23 cellular contexts compared by ENCODE assay signal in the genomic region with DNA sequence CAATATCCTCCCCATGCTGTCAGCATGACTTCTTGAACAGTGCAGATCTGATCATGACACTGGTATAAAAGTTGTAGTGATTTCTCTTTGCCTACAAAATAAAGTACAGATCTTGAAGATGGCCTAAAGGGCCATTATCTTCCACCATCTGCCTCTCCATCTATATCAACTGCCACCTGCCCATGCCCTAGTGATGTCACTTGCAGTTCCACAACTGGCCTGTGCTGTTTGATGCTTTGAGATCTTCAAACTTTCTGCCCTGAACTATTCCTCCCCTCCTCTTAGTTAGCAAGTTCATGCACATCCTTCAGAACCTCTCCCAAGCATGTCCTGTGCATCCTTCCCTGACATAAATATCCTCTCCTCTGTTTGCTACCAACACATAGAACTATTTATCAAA.
DNase-seq lines count a peak whose midpoint lies in the region; ATAC-seq and TF ChIP-seq lines count a peak whose summit lies in the region.
"Had no signal": no experiment of that assay in that cellular context is flagged by ENCODE, and none has a peak within 500 bp of the region (broad histone marks: within the 10 kb centered on the region; RNA-seq: fewer than 3 reads in every experiment).

No MANE protein-coding gene starts in this region.

- H3K36me3 ChIP-seq in GM23338 (ENCODE audit: insufficient read depth) (no peaks in the 10 kb centered on the region), MM.1S (replicated peaks; ENCODE audit: insufficient read depth, low read length) (no peaks in the 10 kb centered on the region), mucosa of descending colon (ENCODE audit: low read depth) (no peaks in the 10 kb centered on the region)
- H3K36me3 ChIP-seq: adrenal gland, esophagus squamous epithelium, left lung had no signal

- H3K79me2 ChIP-seq in GM23338 (replicated peaks; ENCODE audit: insufficient read depth) (no peaks in the 10 kb centered on the region), MM.1S (ENCODE audit: low read length) (0 out of 2 replicates have a peak, but pooled peaks cover 3% of the 10 kb centered on the region)

- DNase-seq in DMS 273 (lab: John Stamatoyannopoulos, UW; ENCODE audit: unreplicated experiment) (peak; percentile 18), DMS 273 treated with DMSO at 0.1 percent for 48 hours (lab: John Stamatoyannopoulos, UW) (no peak), GM23338 (ENCODE audit: low spot score) (no peak), MM.1S (peak; percentile 59), mucosa of descending colon (no peak), GOT3 (lab: John Stamatoyannopoulos, UW) (no peak)
- DNase-seq in activated CD8-positive, alpha-beta T cell treated with anti-CD3 and anti-CD28 coated beads, Interleukin-2, amount 10 ng/mL, durations not matched to agents 7 days and 5 days = no peak
- DNase-seq: activated CD4-positive, alpha-beta T cell treated with anti-CD3 and anti-CD28 coated beads for 48 hours; activated CD8-positive, alpha-beta memory T cell treated with anti-CD3 and anti-CD28 coated beads, Interleukin-2, amount 50 U/mL, for 4 hours; activated effector memory CD4-positive, alpha-beta T cell treated with anti-CD3 and anti-CD28 coated beads, Interleukin-2, amount 50 U/mL, for 16 hours; adrenal gland; central memory CD4-positive, alpha-beta T cell; esophagus squamous epithelium; glutamatergic neuron; left lung; midbrain; NCI-H1092; NCI-H2081 treated with DMSO at 0.1 percent for 48 hours; stimulated activated CD4-positive, alpha-beta T cell treated with anti-CD3 and anti-CD28 coated beads, Interleukin-4, amount 100 ng/mL, for 1 hour had no signal

- H3K9ac ChIP-seq in MM.1S (ENCODE audit: low read length) = no peak overlapping the region

- H4K20me1 ChIP-seq in GM23338 (replicated peaks; ENCODE audit: insufficient read depth) = no peaks in the 10 kb centered on the region
- no peaks in the 10 kb centered on the region for H4K20me1 ChIP-seq in MM.1S (ENCODE audit: insufficient read depth, low read length)

- no peaks in the 10 kb centered on the region for H3K9me3 Mint-ChIP-seq in GM23338
- no peaks in the 10 kb centered on the region for H3K9me3 Mint-ChIP-seq in activated CD8-positive, alpha-beta T cell treated with anti-CD3 and anti-CD28 coated beads, Interleukin-2, amount 10 ng/mL, durations not matched to agents 7 days and 5 days (ENCODE audit: insufficient read depth)

- CTCF ChIA-PET in activated CD8-positive, alpha-beta T cell treated with anti-CD3 and anti-CD28 coated beads, Interleukin-2, amount 10 ng/mL, durations not matched to agents 7 days and 5 days (lab: Charles Lee) = no interaction called here

- intact Hi-C loops in mucosa of descending colon (cut with DNase I, micrococcal nuclease) = no loop called here

- H3K9me2 ChIP-seq in GM23338 (ENCODE audit: insufficient read depth) = no peaks in the 10 kb centered on the region
- H3K9me2 ChIP-seq in MM.1S (replicated peaks; ENCODE audit: insufficient read depth, low read length) = no peaks in the 10 kb centered on the region

- H2AFZ ChIP-seq in GM23338 = no peak overlapping the region
- H2AFZ ChIP-seq in MM.1S (ENCODE audit: low read length) = no peak overlapping the region

- H3K4me1 ChIP-seq in GM23338 (ENCODE audit: insufficient read depth) = no peaks in the 10 kb centered on the region
- H3K4me1 ChIP-seq in MM.1S (ENCODE audit: low read length) = peaks cover 19% of the 10 kb centered on the region
- peaks cover 9% of the 10 kb centered on the region for H3K4me1 ChIP-seq in mucosa of descending colon (ENCODE audit: low read depth)
- H3K4me1 ChIP-seq: adrenal gland, esophagus squamous epithelium, left lung had no signal

- no peak overlapping the region for H3K27ac ChIP-seq in GM23338 (ENCODE audit: low read depth)
- no peak overlapping the region; the same call in 1 of the 2 replicates for H3K27ac ChIP-seq in MM.1S (ENCODE audit: low read length)
- H3K27ac ChIP-seq: 22Rv1, esophagus squamous epithelium had no signal

- no peak overlapping the region for H3K4me3 Mint-ChIP-seq in GM23338
- no peak overlapping the region for H3K4me3 Mint-ChIP-seq in activated CD8-positive, alpha-beta T cell treated with anti-CD3 and anti-CD28 coated beads, Interleukin-2, amount 10 ng/mL, durations not matched to agents 7 days and 5 days

- H3K9me3 ChIP-seq in MM.1S (replicated peaks; ENCODE audit: insufficient read depth, low read length) (no peaks in the 10 kb centered on the region), mucosa of descending colon (no peaks in the 10 kb centered on the region)
- H3K9me3 ChIP-seq: adrenal gland, esophagus squamous epithelium, left lung had no signal

- ATAC-seq in GM23338 (peak; percentile 44; the same call in 2 of the 3 replicates), mucosa of descending colon (peak; percentile 15), HG02678 (IDR thresholded peaks at IDR 0.05; ENCODE audit: unreplicated experiment) (no peak)
- ATAC-seq in activated CD8-positive, alpha-beta T cell treated with anti-CD3 and anti-CD28 coated beads, Interleukin-2, amount 10 ng/mL, durations not matched to agents 7 days and 5 days = no peak
- ATAC-seq: left lung, Right ventricle myocardium inferior had no signal

- H3K27ac Mint-ChIP-seq in GM23338 = no peak overlapping the region
- H3K27ac Mint-ChIP-seq in activated CD8-positive, alpha-beta T cell treated with anti-CD3 and anti-CD28 coated beads, Interleukin-2, amount 10 ng/mL, durations not matched to agents 7 days and 5 days = no peak overlapping the region

- H3K27me3 ChIP-seq in GM23338 (ENCODE audit: insufficient read depth) = no peaks in the 10 kb centered on the region
- no peaks in the 10 kb centered on the region for H3K27me3 ChIP-seq in MM.1S (replicated peaks; ENCODE audit: insufficient read depth, low read length)
- H3K27me3 ChIP-seq: adrenal gland had no signal

- TF ChIP-seq CTCF in GM23338 (conservative IDR thresholded peaks at IDR 0.05; ENCODE audit: low read depth in 2 of 2) = peak in 1 of 2 experiments; percentile 19; a peak in 1 of 4 replicates
- TF ChIP-seq CTCF in MM.1S (IDR thresholded peaks at IDR 0.05; ENCODE audit: low read length) = peak; percentile 44
- no peak for TF ChIP-seq CTCF in mucosa of descending colon (IDR thresholded peaks at IDR 0.05)

- POLR2A ChIA-PET in activated CD8-positive, alpha-beta T cell treated with anti-CD3 and anti-CD28 coated beads, Interleukin-2, amount 10 ng/mL, durations not matched to agents 7 days and 5 days (lab: Charles Lee) = interaction anchor here (0.5 to 0.9 kb wide), 2 partner anchors 8 to 30 kb away, joined by 3 to 4 read pairs; no protein-coding TSS in a partner anchor

- H3K4me3 ChIP-seq in GM23338 (no peak overlapping the region), MM.1S (ENCODE audit: low read length) (no peak overlapping the region), mucosa of descending colon (no peak overlapping the region)
- H3K4me3 ChIP-seq: adrenal gland, esophagus squamous epithelium, left lung, smooth muscle cell had no signal

- H3K36me3 Mint-ChIP-seq in GM23338 (ENCODE audit: low read depth) = no peaks in the 10 kb centered on the region
- no peaks in the 10 kb centered on the region for H3K36me3 Mint-ChIP-seq in activated CD8-positive, alpha-beta T cell treated with anti-CD3 and anti-CD28 coated beads, Interleukin-2, amount 10 ng/mL, durations not matched to agents 7 days and 5 days (ENCODE audit: low read depth)

- H3K27me3 Mint-ChIP-seq in GM23338 (ENCODE audit: insufficient read depth, low read depth, poor library complexity) = peaks cover 2% of the 10 kb centered on the region
- H3K27me3 Mint-ChIP-seq in activated CD8-positive, alpha-beta T cell treated with anti-CD3 and anti-CD28 coated beads, Interleukin-2, amount 10 ng/mL, durations not matched to agents 7 days and 5 days (ENCODE audit: low read depth) = peaks cover 33% of the 10 kb centered on the region

- H3F3A ChIP-seq in GM23338 (replicated peaks; ENCODE audit: low read depth) (no peaks in the 10 kb centered on the region), MM.1S (ENCODE audit: insufficient read depth, low read length) (no peaks in the 10 kb centered on the region)

- peaks cover 12% of the 10 kb centered on the region for H3K4me1 Mint-ChIP-seq in GM23338
- no peaks in the 10 kb centered on the region for H3K4me1 Mint-ChIP-seq in activated CD8-positive, alpha-beta T cell treated with anti-CD3 and anti-CD28 coated beads, Interleukin-2, amount 10 ng/mL, durations not matched to agents 7 days and 5 days (ENCODE audit: low read depth)

- no peak overlapping the region for H3K4me2 ChIP-seq in GM23338
- H3K4me2 ChIP-seq in MM.1S (ENCODE audit: low read depth, low read length) = peak overlapping the region; percentile 42; the same call in 1 of the 2 replicates
- H3K4me2 ChIP-seq: smooth muscle cell had no signal

TF ChIP-seq in GM23338, 12 proteins besides CTCF, POLR2A, EP300 and RAD21:
- TF ChIP-seq STAT1 (IDR thresholded peaks at IDR 0.05; ENCODE audit: unreplicated experiment) = no peak
- no peak for TF ChIP-seq EZH2phosphoT487 (IDR thresholded peaks at IDR 0.05; ENCODE audit: unreplicated experiment)
- no peak for TF ChIP-seq NANOG (IDR thresholded peaks at IDR 0.05; ENCODE audit: borderline replicate concordance)

Comparison
In these comparisons a context has a peak if more than half of its experiments do, and no peak if none do; other contexts are left out.
1. DNase-seq: peak in DMS 273 (single experiment) and MM.1S (single experiment); none in DMS 273 treated with DMSO at 0.1 percent for 48 hours (single experiment), GM23338 (single experiment), mucosa of descending colon (0 of 3), GOT3 (single experiment) and activated CD8-positive, alpha-beta T cell treated with anti-CD3 and anti-CD28 coated beads, Interleukin-2, amount 10 ng/mL, durations not matched to agents 7 days and 5 days (single experiment).
2. ATAC-seq: peak in GM23338 (single experiment) and mucosa of descending colon (single experiment); none in activated CD8-positive, alpha-beta T cell treated with anti-CD3 and anti-CD28 coated beads, Interleukin-2, amount 10 ng/mL, durations not matched to agents 7 days and 5 days (single experiment) and HG02678 (single experiment).